In the genomic region with DNA sequence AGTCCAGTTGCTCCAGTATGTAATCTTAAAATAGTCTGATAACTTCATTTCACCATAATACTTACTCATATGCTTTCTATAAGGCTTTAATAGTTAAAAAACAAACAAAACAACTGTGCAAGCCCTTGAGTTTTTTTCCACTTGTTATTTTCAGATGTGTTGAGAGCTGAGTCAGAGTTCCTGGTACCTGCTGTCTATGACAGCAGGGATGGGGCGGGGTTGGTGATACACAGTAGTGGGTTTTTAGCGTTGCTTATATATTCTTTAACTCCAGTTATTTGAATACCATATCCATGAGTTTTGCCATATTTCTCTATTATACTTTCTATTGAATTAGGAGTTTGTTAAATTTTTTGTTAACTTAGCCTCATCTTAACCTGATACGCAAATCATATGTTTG, we compare ENCODE assay signal across 12 cellular contexts. TPM values are rescaled to one million over a fixed set of nuclear protein-coding genes. Genes with fewer than 3 reads are reported as not detected.
A peak's percentile ranks its signal among the peaks of the same experiment; 100 is the strongest.
DNase-seq lines count a peak whose midpoint lies in the region; ATAC-seq and TF ChIP-seq lines count a peak whose summit lies in the region.
"Had no signal": no experiment of that assay in that cellular context is flagged by ENCODE, and none has a peak within 500 bp of the region (broad histone marks: within the 10 kb centered on the region; RNA-seq: fewer than 3 reads in every experiment).

No MANE protein-coding gene starts in this region.

- TF ChIP-seq CTCF in neural cell (IDR thresholded peaks at IDR 0.05; ENCODE audit: poor library complexity, severe bottlenecking), result no peak
- TF ChIP-seq CTCF in WTC11 (IDR thresholded peaks at IDR 0.05), result no peak

- no peaks in the 10 kb centered on the region for H3K27me3 ChIP-seq in CD4-positive, alpha-beta memory T cell (ENCODE audit: insufficient read depth, low read length)
- H3K27me3 ChIP-seq in neural cell (ENCODE audit: insufficient read depth, low read depth, low read length), result no peaks in the 10 kb centered on the region
- no peaks in the 10 kb centered on the region for H3K27me3 ChIP-seq in effector memory CD4-positive, alpha-beta T cell (replicated peaks; ENCODE audit: control insufficient read depth, insufficient read depth, low read length, poor library complexity, severe bottlenecking)
- H3K27me3 ChIP-seq: BLaER1 treated with 17β-estradiol and CSF1 and Interleukin-3, amounts not matched to agents 10 nM and 100 nM; suprapubic skin had no signal

- TF ChIP-seq RAD21 in neural cell (conservative IDR thresholded peaks at IDR 0.05), result no peak

- peaks cover 4% of the 10 kb centered on the region for H3K36me3 ChIP-seq in CD4-positive, alpha-beta memory T cell (ENCODE audit: insufficient read depth, low read length)
- H3K36me3 ChIP-seq in neural cell (ENCODE audit: insufficient read depth, low read length), result no peaks in the 10 kb centered on the region
- H3K36me3 ChIP-seq in effector memory CD4-positive, alpha-beta T cell (ENCODE audit: control insufficient read depth, insufficient read depth, low read length), result no peaks in the 10 kb centered on the region
- H3K36me3 ChIP-seq: suprapubic skin had no signal

- CTCF ChIA-PET in CD4-positive, alpha-beta memory T cell (lab: Charles Lee; ENCODE audit: partially characterized antibody), result no interaction called here
- CTCF ChIA-PET in HEK293T (lab: Yijun Ruan, JAX) (no interaction called here), WTC11 (lab: Charles Lee) (no interaction called here)

- peak overlapping the region in 4 of 7 donors; percentile 4 to 77 (median 36) for H3K27ac Mint-ChIP-seq in CD4-positive, alpha-beta memory T cell
- H3K27ac Mint-ChIP-seq in activated naive CD8-positive, alpha-beta T cell, result peak overlapping the region; percentile 81
- no peak overlapping the region for H3K27ac Mint-ChIP-seq in WTC11

- no peak overlapping the region for H3K4me2 ChIP-seq in neural cell (ENCODE audit: low read length)

- peaks cover 35 to 49% (median 42%) of the 10 kb centered on the region in 4 donors for H3K4me1 Mint-ChIP-seq in CD4-positive, alpha-beta memory T cell
- H3K4me1 Mint-ChIP-seq in activated naive CD8-positive, alpha-beta T cell (ENCODE audit: low read depth), result peaks cover 42% of the 10 kb centered on the region
- peaks cover 15% of the 10 kb centered on the region for H3K4me1 Mint-ChIP-seq in WTC11

- H2AFZ ChIP-seq in neural cell (ENCODE audit: low read depth, low read length), result no peak overlapping the region

- H3K9me3 Mint-ChIP-seq in CD4-positive, alpha-beta memory T cell, result peaks cover 0 to 1% (median 0%) of the 10 kb centered on the region in 8 donors
- no peaks in the 10 kb centered on the region for H3K9me3 Mint-ChIP-seq in activated naive CD8-positive, alpha-beta T cell (ENCODE audit: low read depth)
- H3K9me3 Mint-ChIP-seq in WTC11, result no peaks in the 10 kb centered on the region

- no peak overlapping the region for H3K4me3 ChIP-seq in CD4-positive, alpha-beta memory T cell (ENCODE audit: low read length in 2 of 2)
- peak overlapping the region; percentile 44 for H3K4me3 ChIP-seq in neural cell (ENCODE audit: low read length)
- no peak overlapping the region for H3K4me3 ChIP-seq in effector memory CD4-positive, alpha-beta T cell (ENCODE audit: insufficient read depth, low read depth, low read length, poor library complexity, severe bottlenecking)
- H3K4me3 ChIP-seq: BLaER1 treated with 17β-estradiol and CSF1 and Interleukin-3, amounts not matched to agents 10 nM and 100 nM; suprapubic skin had no signal

- H3K36me3 Mint-ChIP-seq in CD4-positive, alpha-beta memory T cell, result peaks cover 16 to 18% of the 10 kb centered on the region in 2 donors
- H3K36me3 Mint-ChIP-seq in activated naive CD8-positive, alpha-beta T cell, result peaks cover 5% of the 10 kb centered on the region
- H3K36me3 Mint-ChIP-seq in WTC11, result peaks cover 3% of the 10 kb centered on the region; the same call in 1 of the 2 replicates

- ATAC-seq in WTC11, result no peak

- intact Hi-C loops in CD4-positive, alpha-beta memory T cell (cut with micrococcal nuclease), result no loop called here

- H3K79me2 ChIP-seq in neural cell (replicated peaks; ENCODE audit: insufficient read depth, low read length), result peaks cover 38% of the 10 kb centered on the region

- peaks cover 3% of the 10 kb centered on the region for H3F3A ChIP-seq in neural cell (ENCODE audit: insufficient read depth, low read length, poor library complexity, severe bottlenecking)

- POLR2A ChIA-PET in CD4-positive, alpha-beta memory T cell (lab: Charles Lee; ENCODE audit: partially characterized antibody), result no interaction called here
- POLR2A ChIA-PET in HEK293T (lab: Yijun Ruan, JAX) (no interaction called here), WTC11 (lab: Charles Lee) (no interaction called here)

- no peaks in the 10 kb centered on the region for H3K9me2 ChIP-seq in neural cell (ENCODE audit: insufficient read depth, low read length)

- peaks cover 43% of the 10 kb centered on the region for H3K4me1 ChIP-seq in CD4-positive, alpha-beta memory T cell (ENCODE audit: insufficient read depth, low read length)
- peaks cover 9% of the 10 kb centered on the region for H3K4me1 ChIP-seq in effector memory CD4-positive, alpha-beta T cell (ENCODE audit: control insufficient read depth, insufficient read depth, low read length, poor library complexity, severe bottlenecking)

- H3K4me3 Mint-ChIP-seq in CD4-positive, alpha-beta memory T cell, result no peak overlapping the region
- H3K4me3 Mint-ChIP-seq in activated naive CD8-positive, alpha-beta T cell, result peak overlapping the region; percentile 38
- no peak overlapping the region for H3K4me3 Mint-ChIP-seq in WTC11

- H3K27ac ChIP-seq in CD4-positive, alpha-beta memory T cell (ENCODE audit: low read depth, low read length), result no peak overlapping the region
- H3K27ac ChIP-seq in neural cell (ENCODE audit: low read length), result peak overlapping the region; percentile 55
- no peak overlapping the region for H3K27ac ChIP-seq in effector memory CD4-positive, alpha-beta T cell (ENCODE audit: insufficient read depth, low read length, poor library complexity, severe bottlenecking)
- H3K27ac ChIP-seq: suprapubic skin had no signal

- no peak for TF ChIP-seq EP300 in neural cell (conservative IDR thresholded peaks at IDR 0.05; ENCODE audit: poor library complexity, severe bottlenecking)

- no peaks in the 10 kb centered on the region for H3K27me3 Mint-ChIP-seq in CD4-positive, alpha-beta memory T cell
- no peaks in the 10 kb centered on the region for H3K27me3 Mint-ChIP-seq in activated naive CD8-positive, alpha-beta T cell
- no peaks in the 10 kb centered on the region for H3K27me3 Mint-ChIP-seq in WTC11 (ENCODE audit: low read depth)

- H4K20me1 ChIP-seq in neural cell (ENCODE audit: insufficient read depth), result no peaks in the 10 kb centered on the region

- no peaks in the 10 kb centered on the region for H3K9me3 ChIP-seq in CD4-positive, alpha-beta memory T cell (ENCODE audit: control insufficient read depth in 1 of 2, low read length in 2 of 2)
- H3K9me3 ChIP-seq in neural cell (ENCODE audit: low read length), result no peaks in the 10 kb centered on the region
- no peaks in the 10 kb centered on the region for H3K9me3 ChIP-seq in effector memory CD4-positive, alpha-beta T cell (ENCODE audit: control insufficient read depth, low read length)
- H3K9me3 ChIP-seq: BLaER1 treated with 17β-estradiol and CSF1 and Interleukin-3, amounts not matched to agents 10 nM and 100 nM; suprapubic skin had no signal

- no peak overlapping the region for H3K9ac ChIP-seq in neural cell (ENCODE audit: low read length)

- no peak for DNase-seq in CD4-positive, alpha-beta memory T cell
- DNase-seq in OCI-M1 (lab: John Stamatoyannopoulos, UW) (peak; percentile 35), ureter (ENCODE audit: low spot score) (no peak), HEK293T (ENCODE audit: extremely low spot score) (no peak), WTC11 (ENCODE audit: low spot score) (no peak)
- no peak for DNase-seq in effector memory CD4-positive, alpha-beta T cell
- DNase-seq: cerebellar nuclear complex, NCI-H187 treated with DMSO at 0.1 percent for 48 hours had no signal

TF ChIP-seq in neural cell, 6 proteins besides CTCF, POLR2A, EP300 and RAD21 (continues in another document):
- TF ChIP-seq TAF1 (IDR thresholded peaks at IDR 0.05; ENCODE audit: low read depth), result no peak
- TF ChIP-seq SMC3 (conservative IDR thresholded peaks at IDR 0.05; ENCODE audit: poor library complexity), result no peak
- no peak for TF ChIP-seq EZH2 (IDR thresholded peaks at IDR 0.05; ENCODE audit: borderline replicate concordance, insufficient read depth, low read length, poor library complexity, severe bottlenecking)
- TF ChIP-seq MXI1 (conservative IDR thresholded peaks at IDR 0.05; ENCODE audit: poor library complexity, severe bottlenecking), result no peak
- TF ChIP-seq POLR2AphosphoS5 (IDR thresholded peaks at IDR 0.05), result no peak

TF ChIP-seq in HEK293T, 16 proteins besides CTCF, POLR2A, EP300 and RAD21 (continues in another document):
- TF ChIP-seq SP1 (IDR thresholded peaks at IDR 0.05) (no peak), ZNF384 (IDR thresholded peaks at IDR 0.05) (no peak), HDGF (IDR thresholded peaks at IDR 0.05; ENCODE audit: borderline replicate concordance) (no peak), L3MBTL2 (conservative IDR thresholded peaks at IDR 0.05) (no peak), CTBP1 (IDR thresholded peaks at IDR 0.05; ENCODE audit: borderline replicate concordance) (no peak), SUZ12 (IDR thresholded peaks at IDR 0.05) (no peak), FOXA1 (IDR thresholded peaks at IDR 0.05) (no peak), FOXK2 (IDR thresholded peaks at IDR 0.05) (no peak), ELF4 (IDR thresholded peaks at IDR 0.05) (no peak), ARNT (IDR thresholded peaks at IDR 0.05) (no peak), BHLHE40 (IDR thresholded peaks at IDR 0.05; ENCODE audit: borderline replicate concordance) (no peak), LEF1 (IDR thresholded peaks at IDR 0.05; ENCODE audit: borderline replicate concordance) (no peak)

TF ChIP-seq in WTC11, 78 proteins besides CTCF, POLR2A, EP300 and RAD21 (continues in another document):
- TF ChIP-seq ZNF138 (CRISPR knock-in tag; conservative IDR thresholded peaks at IDR 0.05) (no peak), ZNF219 (CRISPR knock-in tag; IDR thresholded peaks at IDR 0.05; ENCODE audit: borderline replicate concordance) (no peak), TEAD1 (CRISPR knock-in tag; IDR thresholded peaks at IDR 0.05) (no peak), FOXK1 (CRISPR knock-in tag; IDR thresholded peaks at IDR 0.05) (no peak), IRF1 (CRISPR knock-in tag; IDR thresholded peaks at IDR 0.05) (no peak)

RNA-seq across cellular contexts. Expression of gene NAPG, which starts 5.0 kb away (rescaled TPM):
- 10 to 100 TPM; 28.1 to 29.2 TPM for total RNA-seq in CD4-positive, alpha-beta memory T cell
- polyA plus RNA-seq in CD4-positive, alpha-beta memory T cell, result 10 to 100 TPM; 14.6 to 16.0 TPM
- 84.6 and 93.9 TPM in 2 replicates for polyA plus RNA-seq in neural cell
- polyA minus RNA-seq in neural cell, result 92.8 and 103 TPM in 2 replicates
- total RNA-seq in ureter, result 50.2 TPM
- 24.2 to 28.7 TPM (median 25.8 TPM) in 3 replicates for total RNA-seq in WTC11 (2021)
